19 cellular contexts compared by ENCODE assay signal in genomic region chr21:45516071-45516670, GRCh38. TPM values are rescaled to one million over a fixed set of nuclear protein-coding genes. Genes with fewer than 3 reads are reported as not detected.
DNase-seq lines count a peak whose midpoint lies in the region; ATAC-seq and TF ChIP-seq lines count a peak whose summit lies in the region.
"Had no signal": no experiment of that assay in that cellular context is flagged by ENCODE, and none has a peak within 500 bp of the region (broad histone marks: within the 10 kb centered on the region; RNA-seq: fewer than 3 reads in every experiment).

No MANE protein-coding gene starts in this region.

- intact Hi-C loops in right cardiac atrium (cut with DNase I) (no loop called here), ovary (cut with DNase I) (no loop called here)

- TF ChIP-seq POLR2A in Peyer's patch (IDR thresholded peaks at IDR 0.05): no peak
- no peak for TF ChIP-seq POLR2A in ovary (IDR thresholded peaks at IDR 0.05)

- TF ChIP-seq EP300 in ovary (IDR thresholded peaks at IDR 0.05): no peak

- no peaks in the 10 kb centered on the region for H3K27me3 ChIP-seq in Peyer's patch
- H3K27me3 ChIP-seq in right cardiac atrium (ENCODE audit: control insufficient read depth, insufficient read depth): no peaks in the 10 kb centered on the region
- H3K27me3 ChIP-seq in ovary: no peaks in the 10 kb centered on the region
- H3K27me3 ChIP-seq: adrenal gland, upper lobe of left lung had no signal

- peaks cover 0 to 17% (median 0%) of the 10 kb centered on the region in 3 donors for H3K36me3 ChIP-seq in Peyer's patch
- H3K36me3 ChIP-seq in ovary: no peaks in the 10 kb centered on the region
- H3K36me3 ChIP-seq: adrenal gland had no signal

- H3K9me3 ChIP-seq in Peyer's patch: peaks cover 0 to 16% (median 0%) of the 10 kb centered on the region in 4 donors
- H3K9me3 ChIP-seq in right cardiac atrium (ENCODE audit: control insufficient read depth, low read length): no peaks in the 10 kb centered on the region
- peaks cover 0 to 5% of the 10 kb centered on the region in 2 donors for H3K9me3 ChIP-seq in ovary

- H3K27ac ChIP-seq in 22Rv1 (peak overlapping the region; percentile 94; the same call in 1 of the 2 replicates), Peyer's patch (no peak overlapping the region), right cardiac atrium (ENCODE audit: low read length) (no peak overlapping the region), ovary (no peak overlapping the region)
- H3K27ac ChIP-seq: A549, adrenal gland had no signal

- no peak overlapping the region for H3K4me3 ChIP-seq in Peyer's patch
- H3K4me3 ChIP-seq in right cardiac atrium (ENCODE audit: low read length): no peak overlapping the region
- H3K4me3 ChIP-seq in ovary: no peak overlapping the region
- H3K4me3 ChIP-seq: A549, adrenal gland, upper lobe of left lung had no signal

- ATAC-seq in right cardiac atrium (peak in 1 of 2 donors; percentile 7), GM19035 (IDR thresholded peaks at IDR 0.05; ENCODE audit: unreplicated experiment) (no peak), HG02973 (IDR thresholded peaks at IDR 0.05; ENCODE audit: unreplicated experiment) (no peak)
- ATAC-seq: A549 had no signal

- no peaks in the 10 kb centered on the region for H3K4me1 ChIP-seq in Peyer's patch
- no peaks in the 10 kb centered on the region for H3K4me1 ChIP-seq in right cardiac atrium (ENCODE audit: control insufficient read depth, insufficient read depth, low read length)
- no peaks in the 10 kb centered on the region for H3K4me1 ChIP-seq in ovary (ENCODE audit: insufficient read depth)
- H3K4me1 ChIP-seq: A549, adrenal gland had no signal

- TF ChIP-seq CTCF in 22Rv1 (IDR thresholded peaks at IDR 0.05) (no peak), Peyer's patch (IDR thresholded peaks at IDR 0.05) (no peak), ovary (IDR thresholded peaks at IDR 0.05) (no peak)

- WGBS in right cardiac atrium: 96% methylated on average over 21 of the region's 21 CpGs
- 91 to 94% (median 92%) methylated on average over 19 to 21 of the region's 21 CpGs for WGBS in ovary, 3 donors

- DNase-seq in Peyer's patch: peak in 2 of 3 donors; percentile 34 to 41
- DNase-seq in right cardiac atrium: peak; percentile 7 to 43 (median 39)
- DNase-seq in ovary: peak in 4 of 5 donors; percentile 19 to 38 (median 27)
- DNase-seq in activated CD4-positive, CD25-positive, alpha-beta regulatory T cell treated with anti-CD3 and anti-CD28 coated beads, Interleukin-2, amount 50 U/mL, for 72 hours: no peak
- no peak for DNase-seq in SIG-M5 (lab: John Stamatoyannopoulos, UW)
- DNase-seq: activated CD4-positive, alpha-beta T cell treated with anti-CD3 and anti-CD28 coated beads, Interleukin-2, amount 50 U/mL, for 4 hours; activated gamma-delta T cell treated with Interleukin-2 at 50 U/mL for 16 hours; activated T-cell treated with anti-CD3 and anti-CD28 coated beads for 4 hours; EL; GOT3; NCI-H1436; NCI-H2107; NCI-H510A had no signal

RNA-seq across cellular contexts. Expression of gene SLC19A1, which starts 26.1 kb away (rescaled TPM):
- total RNA-seq in Peyer's patch (10 to 100 TPM; 10.7 to 70.8 (median 30.5) TPM), right cardiac atrium (1 to 10 TPM; 2.3 to 5.0 (median 3.8) TPM), ovary (10 to 100 TPM in 4 of 7 donors, 1 to 10 TPM in 3; 2.4 to 18.2 (median 10.1) TPM)
- polyA plus RNA-seq in right cardiac atrium (3.9 TPM), ovary (1 to 10 TPM in 1 of 2 donors, under 1 TPM in 1; 0.88 to 6.9 TPM)

Comparison
In these comparisons a context has a peak if more than half of its experiments do, and no peak if none do; other contexts are left out.
1. DNase-seq: peak in Peyer's patch (2 of 3), right cardiac atrium (3 of 3) and ovary (4 of 5); none in activated CD4-positive, CD25-positive, alpha-beta regulatory T cell treated with anti-CD3 and anti-CD28 coated beads, Interleukin-2, amount 50 U/mL, for 72 hours (single experiment) and SIG-M5 (single experiment).